Comparison of ENCODE assay signal across 9 cellular contexts in genomic region chr11:118003021-118003423, GRCh38. TPM values are rescaled to one million over a fixed set of nuclear protein-coding genes. Genes with fewer than 3 reads are reported as not detected.
A peak's percentile ranks its signal among the peaks of the same experiment; 100 is the strongest.
DNase-seq lines count a peak whose midpoint lies in the region; ATAC-seq and TF ChIP-seq lines count a peak whose summit lies in the region.
"Had no signal": no experiment of that assay in that cellular context is flagged by ENCODE, and none has a peak within 500 bp of the region (broad histone marks: within the 10 kb centered on the region; RNA-seq: fewer than 3 reads in every experiment).

No MANE protein-coding gene starts in this region.

- H3K27me3 ChIP-seq in hepatocyte = no peaks in the 10 kb centered on the region

- no peak overlapping the region for H2AFZ ChIP-seq in hepatocyte
- H2AFZ ChIP-seq: PC-9 had no signal

- no peaks in the 10 kb centered on the region for H3K9me3 ChIP-seq in hepatocyte (ENCODE audit: low read depth)
- H3K9me3 ChIP-seq: psoas muscle had no signal

- H4K20me1 ChIP-seq in hepatocyte (ENCODE audit: insufficient read depth, poor library complexity, severe bottlenecking) = no peaks in the 10 kb centered on the region

- no peak overlapping the region for H3K4me2 ChIP-seq in hepatocyte
- H3K4me2 ChIP-seq: PC-9 had no signal

- H3K27ac ChIP-seq in hepatocyte = peak overlapping the region; percentile 67
- H3K27ac ChIP-seq: PC-9 had no signal

- peak; percentile 60 for ATAC-seq in stimulated activated naive CD8-positive, alpha-beta T cell treated with anti-CD3 and anti-CD28 coated beads, Interleukin-15, Interleukin-2, amounts not matched to agents 100 U/mL and 50 U/mL, for 24 hours
- ATAC-seq in HG02571 (IDR thresholded peaks at IDR 0.05; ENCODE audit: unreplicated experiment) = no peak
- no peak for ATAC-seq in HG03196 (IDR thresholded peaks at IDR 0.05; ENCODE audit: unreplicated experiment)

- H3K4me3 ChIP-seq in NB4 (ENCODE audit: low read depth, low read length) = no peak overlapping the region
- H3K4me3 ChIP-seq in hepatocyte = no peak overlapping the region
- H3K4me3 ChIP-seq: PC-9, psoas muscle had no signal

- DNase-seq in NB4 (ENCODE audit: low read depth) = peak; percentile 67
- peak; percentile 42 to 47 for DNase-seq in activated CD4-positive, alpha-beta T cell treated with anti-CD3 and anti-CD28 coated beads, Interleukin-2, amount 50 U/mL, for 4 hours
- DNase-seq in hepatocyte (ENCODE audit: low spot score) = no peak
- DNase-seq in stimulated activated naive CD8-positive, alpha-beta T cell treated with anti-CD3 and anti-CD28 coated beads, Interleukin-15, Interleukin-2, amounts not matched to agents 100 U/mL and 50 U/mL, for 24 hours = peak; percentile 61
- DNase-seq in NCI-H2227 treated with DMSO at 0.1 percent for 48 hours (lab: John Stamatoyannopoulos, UW) = no peak

- TF ChIP-seq POLR2A in NB4 (IDR thresholded peaks at IDR 0.05; ENCODE audit: extremely low read depth, insufficient read length) = no peak

- no peak for TF ChIP-seq CTCF in NB4 (IDR thresholded peaks at IDR 0.05; ENCODE audit: low read depth, low read length)
- no peak for TF ChIP-seq CTCF in hepatocyte (IDR thresholded peaks at IDR 0.05; ENCODE audit: poor library complexity)

- WGBS in hepatocyte (ENCODE audit: low lambda C conversion rate, missing lambda C conversion rate) = 89% methylated on average over 1 of the region's 1 CpG

- no peaks in the 10 kb centered on the region for H3K79me2 ChIP-seq in hepatocyte

- peaks cover 6% of the 10 kb centered on the region for H3K4me1 ChIP-seq in hepatocyte (ENCODE audit: insufficient read depth)
- H3K4me1 ChIP-seq: psoas muscle had no signal

- H3K9me2 ChIP-seq in hepatocyte (replicated peaks; ENCODE audit: insufficient read depth) = no peaks in the 10 kb centered on the region

- no peaks in the 10 kb centered on the region for H3K36me3 ChIP-seq in hepatocyte (replicated peaks; ENCODE audit: insufficient read depth, low read depth)

RNA-seq across cellular contexts. Expression of gene IL10RA, which starts 16.8 kb away (rescaled TPM):
- 0.28 and 2.3 TPM in 2 replicates for total RNA-seq in hepatocyte
- polyA plus RNA-seq in hepatocyte = 0.90 and 1.5 TPM in 2 replicates
- total RNA-seq: PC-9 had no signal

Comparison
In these comparisons a context has a peak if more than half of its experiments do, and no peak if none do; other contexts are left out.
1. DNase-seq: peak in NB4 (single experiment), activated CD4-positive, alpha-beta T cell treated with anti-CD3 and anti-CD28 coated beads, Interleukin-2, amount 50 U/mL, for 4 hours (2 of 2) and stimulated activated naive CD8-positive, alpha-beta T cell treated with anti-CD3 and anti-CD28 coated beads, Interleukin-15, Interleukin-2, amounts not matched to agents 100 U/mL and 50 U/mL, for 24 hours (single experiment); none in hepatocyte (single experiment) and NCI-H2227 treated with DMSO at 0.1 percent for 48 hours (single experiment).